In the genomic region with DNA sequence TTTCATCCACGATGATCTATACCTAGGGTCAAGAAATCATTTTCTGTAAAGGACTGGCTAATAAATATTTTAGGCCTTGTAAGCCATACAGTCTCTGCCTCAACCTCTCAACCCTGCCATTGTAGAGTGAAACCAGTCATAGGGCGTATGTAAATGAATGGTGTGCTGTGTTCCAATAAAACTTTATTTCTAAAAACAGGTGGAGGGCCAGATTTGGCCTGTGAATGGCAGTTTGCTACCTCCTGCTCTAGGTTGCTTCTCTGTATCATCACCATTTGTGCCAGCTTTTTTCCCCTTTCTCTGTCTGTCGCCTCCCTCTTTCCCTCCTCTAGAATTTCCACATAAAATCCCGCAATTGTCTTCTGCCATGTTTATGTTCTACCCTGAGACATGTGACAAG, we compare ENCODE assay signal across 27 cellular contexts.
"Had no signal": no experiment of that assay in that cellular context is flagged by ENCODE, and none has a peak within 500 bp of the region (broad histone marks: within the 10 kb centered on the region; RNA-seq: fewer than 3 reads in every experiment).

No MANE protein-coding gene starts in this region.

- ATAC-seq: activated T-cell treated with anti-CD3 and anti-CD28 coated beads, Interleukin-2, amount 50 U/mL, for 4 hours; PC-3 had no signal

- FAIRE-seq: TTC549 had no signal

- H3K4me2 ChIP-seq: SK-N-SH had no signal

- H3K36me3 ChIP-seq: brain microvascular endothelial cell, Peyer's patch, SJSA1 had no signal

- H3K27ac ChIP-seq: brain microvascular endothelial cell, Peyer's patch, SJSA1 had no signal

- H3K9me3 ChIP-seq: Peyer's patch, SJSA1, SK-N-SH had no signal

- H3K4me1 ChIP-seq: Peyer's patch, SJSA1 had no signal

- H3K9ac ChIP-seq: SK-N-SH had no signal

- DNase-seq: activated CD8-positive, alpha-beta memory T cell treated with anti-CD3 and anti-CD28 coated beads, Interleukin-2, amount 50 U/mL, for 4 hours; activated effector memory CD4-positive, alpha-beta T cell treated with anti-CD3 and anti-CD28 coated beads, Interleukin-2, amount 50 U/mL, for 16 hours; activated naive CD4-positive, alpha-beta T cell; activated naive CD4-positive, alpha-beta T cell treated with anti-CD3 and anti-CD28 coated beads, Interleukin-2, amount 50 U/mL, for 16 hours; activated naive CD8-positive, alpha-beta T cell treated with anti-CD3 and anti-CD28 coated beads for 36 hours; activated T-cell treated with anti-CD3 and anti-CD28 coated beads for 4 hours; activated T-cell treated with anti-CD3 and anti-CD28 coated beads, Interleukin-2, amount 50 U/mL, for 4 hours; amniotic stem cell; aorta; brain microvascular endothelial cell; central memory CD4-positive, alpha-beta T cell; NCI-H1092 treated with DMSO at 0.1 percent for 48 hours; NCI-H1417; NCI-H146; NCI-H187; NCI-H2029 treated with DMSO at 0.1 percent for 48 hours; NCI-H2107; NCI-H345; NCI-H524 treated with DMSO at 0.1 percent for 48 hours; NK-92 treated with Interleukin-12 subunit alpha and Interleukin-12 subunit beta, amount 100 ng/mL, for 24 hours; PC-3; Peyer's patch; RPMI8226; SHP77 treated with DMSO at 0.1 percent for 48 hours; SK-N-SH had no signal

- H3K4me3 ChIP-seq: Peyer's patch, SJSA1 had no signal

- H3K27me3 ChIP-seq: brain microvascular endothelial cell, Peyer's patch, SJSA1 had no signal
